In the genomic region with DNA sequence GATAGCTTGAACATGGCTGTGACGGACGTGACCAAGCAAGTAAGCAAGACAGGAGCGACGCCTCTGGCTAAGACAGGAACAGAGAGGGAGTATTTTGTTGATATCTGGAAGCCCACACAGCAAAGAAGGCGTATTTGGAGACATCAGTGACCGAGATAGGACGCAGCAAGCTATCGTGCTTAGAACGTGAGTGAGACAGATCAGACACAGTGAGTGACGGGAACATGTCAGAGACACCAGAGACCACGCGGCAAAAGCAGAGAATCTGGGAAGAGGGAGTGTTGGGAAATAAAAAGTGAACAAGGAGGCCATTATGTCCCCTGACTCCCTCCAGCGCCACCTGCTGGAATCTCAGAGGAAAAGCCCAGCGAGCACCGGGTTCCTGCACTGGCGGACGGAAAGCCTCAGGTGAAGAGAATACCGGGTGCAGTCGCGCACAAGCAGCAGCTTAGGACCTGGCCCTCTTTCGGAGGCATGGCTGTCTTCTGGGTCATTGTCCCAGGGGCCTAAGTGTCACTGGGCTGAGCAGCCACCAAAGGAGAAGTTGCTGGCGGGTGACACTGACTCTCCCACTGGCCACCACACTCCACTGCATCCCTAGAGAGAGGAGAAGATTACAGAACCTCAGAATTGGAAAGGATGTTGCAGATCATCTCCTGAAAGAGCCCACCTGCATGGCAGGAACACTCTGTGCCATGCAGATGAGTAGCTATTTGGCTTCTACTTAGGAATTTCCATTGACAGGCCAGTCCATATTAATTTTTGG, we compare ENCODE assay signal across 1 cellular context.
TF ChIP-seq lines count a peak whose summit lies in the region.

No MANE protein-coding gene starts in this region.

TF ChIP-seq in HepG2, 621 proteins besides CTCF, POLR2A, EP300 and RAD21 (continued from another document and continues in another):
- TF ChIP-seq ZNF382 (CRISPR knock-in tag; IDR thresholded peaks at IDR 0.05; ENCODE audit: borderline replicate concordance) (no peak), ARID3A (IDR thresholded peaks at IDR 0.05; ENCODE audit: low read depth, low read length) (no peak), KLF13 (CRISPR knock-in tag; IDR thresholded peaks at IDR 0.05) (no peak), ZNF674 (CRISPR knock-in tag; IDR thresholded peaks at IDR 0.05; ENCODE audit: low read depth) (no peak), ZNF878 (CRISPR knock-in tag; IDR thresholded peaks at IDR 0.05) (no peak), THYN1 (CRISPR knock-in tag; IDR thresholded peaks at IDR 0.05; ENCODE audit: borderline replicate concordance, low read depth) (no peak), ZNF337 (CRISPR knock-in tag; IDR thresholded peaks at IDR 0.05; ENCODE audit: borderline replicate concordance, low read depth) (no peak), ZNF362 (CRISPR knock-in tag; IDR thresholded peaks at IDR 0.05; ENCODE audit: borderline replicate concordance) (no peak), ZNF282 (IDR thresholded peaks at IDR 0.05; ENCODE audit: partially characterized antibody) (no peak), CREB1 (IDR thresholded peaks at IDR 0.05) (no peak), CREB1 (CRISPR knock-in tag; IDR thresholded peaks at IDR 0.05) (no peak), RARA (CRISPR knock-in tag; IDR thresholded peaks at IDR 0.05) (no peak), SIN3A (IDR thresholded peaks at IDR 0.05; ENCODE audit: borderline replicate concordance, low read depth, low read length) (no peak), NFRKB (IDR thresholded peaks at IDR 0.05) (no peak), ZNF75D (CRISPR knock-in tag; IDR thresholded peaks at IDR 0.05; ENCODE audit: borderline replicate concordance) (no peak), HMGXB3 (CRISPR knock-in tag; IDR thresholded peaks at IDR 0.05; ENCODE audit: borderline replicate concordance) (no peak), HHEX (CRISPR knock-in tag; IDR thresholded peaks at IDR 0.05) (no peak), ZNF121 (CRISPR knock-in tag; IDR thresholded peaks at IDR 0.05) (no peak), MTERF4 (CRISPR knock-in tag; IDR thresholded peaks at IDR 0.05) (no peak), ZNF20 (CRISPR knock-in tag; IDR thresholded peaks at IDR 0.05) (no peak), TP53 (CRISPR knock-in tag; conservative IDR thresholded peaks at IDR 0.05) (no peak), ATRX (CRISPR knock-in tag; IDR thresholded peaks at IDR 0.05; ENCODE audit: borderline replicate concordance) (no peak), SKI (IDR thresholded peaks at IDR 0.05; ENCODE audit: partially characterized antibody) (no peak), CBX5 (CRISPR knock-in tag; IDR thresholded peaks at IDR 0.05; ENCODE audit: borderline replicate concordance) (peak; percentile 56; the same call in 1 of the 2 replicates), SOX6 (IDR thresholded peaks at IDR 0.05) (no peak), SOX6 (CRISPR knock-in tag; IDR thresholded peaks at IDR 0.05) (no peak), ZNF780A (CRISPR knock-in tag; IDR thresholded peaks at IDR 0.05) (no peak), ZNF432 (CRISPR knock-in tag; IDR thresholded peaks at IDR 0.05; ENCODE audit: borderline replicate concordance) (no peak), SIN3B (IDR thresholded peaks at IDR 0.05; ENCODE audit: low read length) (no peak), HNRNPL (IDR thresholded peaks at IDR 0.05; ENCODE audit: low read depth, low read length) (no peak), GFI1 (CRISPR knock-in tag; IDR thresholded peaks at IDR 0.05; ENCODE audit: borderline replicate concordance) (no peak)
- TF ChIP-seq, protein P1, sequence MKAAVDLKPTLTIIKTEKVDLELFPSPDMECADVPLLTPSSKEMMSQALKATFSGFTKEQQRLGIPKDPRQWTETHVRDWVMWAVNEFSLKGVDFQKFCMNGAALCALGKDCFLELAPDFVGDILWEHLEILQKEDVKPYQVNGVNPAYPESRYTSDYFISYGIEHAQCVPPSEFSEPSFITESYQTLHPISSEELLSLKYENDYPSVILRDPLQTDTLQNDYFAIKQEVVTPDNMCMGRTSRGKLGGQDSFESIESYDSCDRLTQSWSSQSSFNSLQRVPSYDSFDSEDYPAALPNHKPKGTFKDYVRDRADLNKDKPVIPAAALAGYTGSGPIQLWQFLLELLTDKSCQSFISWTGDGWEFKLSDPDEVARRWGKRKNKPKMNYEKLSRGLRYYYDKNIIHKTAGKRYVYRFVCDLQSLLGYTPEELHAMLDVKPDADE (CRISPR knock-in tag; IDR thresholded peaks at IDR 0.05): no peak
- TF ChIP-seq, protein P2, sequence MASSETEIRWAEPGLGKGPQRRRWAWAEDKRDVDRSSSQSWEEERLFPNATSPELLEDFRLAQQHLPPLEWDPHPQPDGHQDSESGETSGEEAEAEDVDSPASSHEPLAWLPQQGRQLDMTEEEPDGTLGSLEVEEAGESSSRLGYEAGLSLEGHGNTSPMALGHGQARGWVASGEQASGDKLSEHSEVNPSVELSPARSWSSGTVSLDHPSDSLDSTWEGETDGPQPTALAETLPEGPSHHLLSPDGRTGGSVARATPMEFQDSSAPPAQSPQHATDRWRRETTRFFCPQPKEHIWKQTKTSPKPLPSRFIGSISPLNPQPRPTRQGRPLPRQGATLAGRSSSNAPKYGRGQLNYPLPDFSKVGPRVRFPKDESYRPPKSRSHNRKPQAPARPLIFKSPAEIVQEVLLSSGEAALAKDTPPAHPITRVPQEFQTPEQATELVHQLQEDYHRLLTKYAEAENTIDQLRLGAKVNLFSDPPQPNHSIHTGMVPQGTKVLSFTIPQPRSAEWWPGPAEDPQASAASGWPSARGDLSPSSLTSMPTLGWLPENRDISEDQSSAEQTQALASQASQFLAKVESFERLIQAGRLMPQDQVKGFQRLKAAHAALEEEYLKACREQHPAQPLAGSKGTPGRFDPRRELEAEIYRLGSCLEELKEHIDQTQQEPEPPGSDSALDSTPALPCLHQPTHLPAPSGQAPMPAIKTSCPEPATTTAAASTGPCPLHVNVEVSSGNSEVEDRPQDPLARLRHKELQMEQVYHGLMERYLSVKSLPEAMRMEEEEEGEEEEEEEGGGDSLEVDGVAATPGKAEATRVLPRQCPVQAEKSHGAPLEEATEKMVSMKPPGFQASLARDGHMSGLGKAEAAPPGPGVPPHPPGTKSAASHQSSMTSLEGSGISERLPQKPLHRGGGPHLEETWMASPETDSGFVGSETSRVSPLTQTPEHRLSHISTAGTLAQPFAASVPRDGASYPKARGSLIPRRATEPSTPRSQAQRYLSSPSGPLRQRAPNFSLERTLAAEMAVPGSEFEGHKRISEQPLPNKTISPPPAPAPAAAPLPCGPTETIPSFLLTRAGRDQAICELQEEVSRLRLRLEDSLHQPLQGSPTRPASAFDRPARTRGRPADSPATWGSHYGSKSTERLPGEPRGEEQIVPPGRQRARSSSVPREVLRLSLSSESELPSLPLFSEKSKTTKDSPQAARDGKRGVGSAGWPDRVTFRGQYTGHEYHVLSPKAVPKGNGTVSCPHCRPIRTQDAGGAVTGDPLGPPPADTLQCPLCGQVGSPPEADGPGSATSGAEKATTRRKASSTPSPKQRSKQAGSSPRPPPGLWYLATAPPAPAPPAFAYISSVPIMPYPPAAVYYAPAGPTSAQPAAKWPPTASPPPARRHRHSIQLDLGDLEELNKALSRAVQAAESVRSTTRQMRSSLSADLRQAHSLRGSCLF (CRISPR knock-in tag; IDR thresholded peaks at IDR 0.05; ENCODE audit: borderline replicate concordance): no peak
- TF ChIP-seq, protein P3, sequence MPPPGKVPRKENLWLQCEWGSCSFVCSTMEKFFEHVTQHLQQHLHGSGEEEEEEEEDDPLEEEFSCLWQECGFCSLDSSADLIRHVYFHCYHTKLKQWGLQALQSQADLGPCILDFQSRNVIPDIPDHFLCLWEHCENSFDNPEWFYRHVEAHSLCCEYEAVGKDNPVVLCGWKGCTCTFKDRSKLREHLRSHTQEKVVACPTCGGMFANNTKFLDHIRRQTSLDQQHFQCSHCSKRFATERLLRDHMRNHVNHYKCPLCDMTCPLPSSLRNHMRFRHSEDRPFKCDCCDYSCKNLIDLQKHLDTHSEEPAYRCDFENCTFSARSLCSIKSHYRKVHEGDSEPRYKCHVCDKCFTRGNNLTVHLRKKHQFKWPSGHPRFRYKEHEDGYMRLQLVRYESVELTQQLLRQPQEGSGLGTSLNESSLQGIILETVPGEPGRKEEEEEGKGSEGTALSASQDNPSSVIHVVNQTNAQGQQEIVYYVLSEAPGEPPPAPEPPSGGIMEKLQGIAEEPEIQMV (CRISPR knock-in tag; IDR thresholded peaks at IDR 0.05; ENCODE audit: low read depth): no peak
- TF ChIP-seq, protein P4, sequence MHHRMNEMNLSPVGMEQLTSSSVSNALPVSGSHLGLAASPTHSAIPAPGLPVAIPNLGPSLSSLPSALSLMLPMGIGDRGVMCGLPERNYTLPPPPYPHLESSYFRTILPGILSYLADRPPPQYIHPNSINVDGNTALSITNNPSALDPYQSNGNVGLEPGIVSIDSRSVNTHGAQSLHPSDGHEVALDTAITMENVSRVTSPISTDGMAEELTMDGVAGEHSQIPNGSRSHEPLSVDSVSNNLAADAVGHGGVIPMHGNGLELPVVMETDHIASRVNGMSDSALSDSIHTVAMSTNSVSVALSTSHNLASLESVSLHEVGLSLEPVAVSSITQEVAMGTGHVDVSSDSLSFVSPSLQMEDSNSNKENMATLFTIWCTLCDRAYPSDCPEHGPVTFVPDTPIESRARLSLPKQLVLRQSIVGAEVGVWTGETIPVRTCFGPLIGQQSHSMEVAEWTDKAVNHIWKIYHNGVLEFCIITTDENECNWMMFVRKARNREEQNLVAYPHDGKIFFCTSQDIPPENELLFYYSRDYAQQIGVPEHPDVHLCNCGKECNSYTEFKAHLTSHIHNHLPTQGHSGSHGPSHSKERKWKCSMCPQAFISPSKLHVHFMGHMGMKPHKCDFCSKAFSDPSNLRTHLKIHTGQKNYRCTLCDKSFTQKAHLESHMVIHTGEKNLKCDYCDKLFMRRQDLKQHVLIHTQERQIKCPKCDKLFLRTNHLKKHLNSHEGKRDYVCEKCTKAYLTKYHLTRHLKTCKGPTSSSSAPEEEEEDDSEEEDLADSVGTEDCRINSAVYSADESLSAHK (CRISPR knock-in tag; IDR thresholded peaks at IDR 0.05; ENCODE audit: borderline replicate concordance): no peak
- TF ChIP-seq, protein P5, sequence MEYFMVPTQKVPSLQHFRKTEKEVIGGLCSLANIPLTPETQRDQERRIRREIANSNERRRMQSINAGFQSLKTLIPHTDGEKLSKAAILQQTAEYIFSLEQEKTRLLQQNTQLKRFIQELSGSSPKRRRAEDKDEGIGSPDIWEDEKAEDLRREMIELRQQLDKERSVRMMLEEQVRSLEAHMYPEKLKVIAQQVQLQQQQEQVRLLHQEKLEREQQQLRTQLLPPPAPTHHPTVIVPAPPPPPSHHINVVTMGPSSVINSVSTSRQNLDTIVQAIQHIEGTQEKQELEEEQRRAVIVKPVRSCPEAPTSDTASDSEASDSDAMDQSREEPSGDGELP (IDR thresholded peaks at IDR 0.05; ENCODE audit: borderline replicate concordance, low read depth): no peak
